In genomic region chr21:38151021-38151645, GRCh38 we compare ENCODE assay signal across 32 cellular contexts.
"Had no signal": no experiment of that assay in that cellular context is flagged by ENCODE, and none has a peak within 500 bp of the region (broad histone marks: within the 10 kb centered on the region; RNA-seq: fewer than 3 reads in every experiment).

No MANE protein-coding gene starts in this region.

- H3K4me3 Mint-ChIP-seq: activated CD4-positive, alpha-beta memory T cell treated with anti-CD3 and anti-CD28 coated beads for 36 hours; activated CD4-positive, alpha-beta T cell treated with anti-CD3 and anti-CD28 coated beads for 36 hours; activated CD4-positive, alpha-beta T cell treated with anti-CD3 and anti-CD28 coated beads, Interleukin-2, amount 10 ng/mL, durations not matched to agents 24 days and 14 days; activated CD8-positive, alpha-beta memory T cell treated with anti-CD3 and anti-CD28 coated beads, Interleukin-2, amount 10 ng/mL, durations not matched to agents 7 days and 5 days; activated CD8-positive, alpha-beta T cell treated with anti-CD3 and anti-CD28 coated beads, Interleukin-2, amount 10 ng/mL, durations not matched to agents 7 days and 5 days; activated naive CD4-positive, alpha-beta T cell treated with anti-CD3 and anti-CD28 coated beads for 36 hours; activated naive CD4-positive, alpha-beta T cell treated with anti-CD3 and anti-CD28 coated beads, Interleukin-2, amount 50 U/mL, for 24 hours; activated naive CD8-positive, alpha-beta T cell treated with anti-CD3 and anti-CD28 coated beads for 36 hours; activated naive CD8-positive, alpha-beta T cell treated with anti-CD3 and anti-CD28 coated beads, Interleukin-2, amount 50 U/mL, for 24 hours; activated T-helper 1 cell treated with anti-CD3 and anti-CD28 coated beads, Interleukin-12 subunit alpha, Interleukin-12 subunit beta, Interleukin-2, Interleukin-4 antibody, amounts not matched to agents 30 ng/mL and 10 ng/mL and 1 ng/mL, durations not matched to agents 14 hours and 24 hours and 36 hours; brain had no signal

- ATAC-seq: activated CD4-positive, alpha-beta T cell treated with anti-CD3 and anti-CD28 coated beads for 36 hours; activated CD8-positive, alpha-beta memory T cell treated with anti-CD3 and anti-CD28 coated beads, Interleukin-2, amount 10 ng/mL, durations not matched to agents 7 days and 5 days; activated CD8-positive, alpha-beta T cell treated with anti-CD3 and anti-CD28 coated beads, Interleukin-2, amount 10 ng/mL, durations not matched to agents 7 days and 5 days; activated naive CD8-positive, alpha-beta T cell treated with anti-CD3 and anti-CD28 coated beads, Interleukin-2, amount 50 U/mL, for 24 hours; gastroesophageal sphincter had no signal

- H3K4me1 Mint-ChIP-seq: activated CD4-positive, alpha-beta T cell treated with anti-CD3 and anti-CD28 coated beads for 36 hours; activated CD4-positive, alpha-beta T cell treated with anti-CD3 and anti-CD28 coated beads, Interleukin-2, amount 10 ng/mL, durations not matched to agents 24 days and 14 days; activated CD8-positive, alpha-beta memory T cell treated with anti-CD3 and anti-CD28 coated beads, Interleukin-2, amount 10 ng/mL, durations not matched to agents 7 days and 5 days; activated naive CD4-positive, alpha-beta T cell treated with anti-CD3 and anti-CD28 coated beads, Interleukin-2, amount 50 U/mL, for 24 hours; activated naive CD8-positive, alpha-beta T cell treated with anti-CD3 and anti-CD28 coated beads for 36 hours; activated naive CD8-positive, alpha-beta T cell treated with anti-CD3 and anti-CD28 coated beads, Interleukin-2, amount 50 U/mL, for 24 hours; brain had no signal

- H3K27ac ChIP-seq: adrenal gland, breast epithelium, esophagus muscularis mucosa, gastroesophageal sphincter had no signal

- FAIRE-seq: colon, endometrium, endothelial cell of umbilical vein had no signal

- H3K27me3 Mint-ChIP-seq: activated CD8-positive, alpha-beta memory T cell treated with anti-CD3 and anti-CD28 coated beads, Interleukin-2, amount 10 ng/mL, durations not matched to agents 7 days and 5 days had no signal

- H3K4me3 ChIP-seq: adrenal gland, breast epithelium, esophagus muscularis mucosa, gastroesophageal sphincter had no signal

- H3K27ac Mint-ChIP-seq: activated CD4-positive, alpha-beta memory T cell treated with anti-CD3 and anti-CD28 coated beads for 36 hours; activated CD4-positive, alpha-beta T cell treated with anti-CD3 and anti-CD28 coated beads for 36 hours; activated CD4-positive, alpha-beta T cell treated with anti-CD3 and anti-CD28 coated beads, Interleukin-2, amount 10 ng/mL, durations not matched to agents 24 days and 14 days; activated CD8-positive, alpha-beta memory T cell treated with anti-CD3 and anti-CD28 coated beads, Interleukin-2, amount 10 ng/mL, durations not matched to agents 7 days and 5 days; activated CD8-positive, alpha-beta T cell treated with anti-CD3 and anti-CD28 coated beads, Interleukin-2, amount 10 ng/mL, durations not matched to agents 7 days and 5 days; activated naive CD4-positive, alpha-beta T cell treated with anti-CD3 and anti-CD28 coated beads for 36 hours; activated naive CD4-positive, alpha-beta T cell treated with anti-CD3 and anti-CD28 coated beads, Interleukin-2, amount 50 U/mL, for 24 hours; activated naive CD8-positive, alpha-beta T cell treated with anti-CD3 and anti-CD28 coated beads for 36 hours; activated naive CD8-positive, alpha-beta T cell treated with anti-CD3 and anti-CD28 coated beads, Interleukin-2, amount 50 U/mL, for 24 hours; activated T-helper 1 cell treated with anti-CD3 and anti-CD28 coated beads, Interleukin-12 subunit alpha, Interleukin-12 subunit beta, Interleukin-2, Interleukin-4 antibody, amounts not matched to agents 30 ng/mL and 10 ng/mL and 1 ng/mL, durations not matched to agents 14 hours and 24 hours and 36 hours; activated T-helper 2 cell treated with anti-CD3 and anti-CD28 coated beads, Interferon-gamma antibody, Interleukin-2, Interleukin-4, amounts not matched to agents 10 μg/mL and 5 μg/mL and 100 μg/mL, durations not matched to agents 14 hours and 24 hours and 36 hours; brain had no signal

- H3K36me3 Mint-ChIP-seq: activated CD4-positive, alpha-beta memory T cell treated with anti-CD3 and anti-CD28 coated beads for 36 hours; activated CD8-positive, alpha-beta memory T cell treated with anti-CD3 and anti-CD28 coated beads, Interleukin-2, amount 10 ng/mL, durations not matched to agents 7 days and 5 days; activated naive CD4-positive, alpha-beta T cell treated with anti-CD3 and anti-CD28 coated beads, Interleukin-2, amount 50 U/mL, for 24 hours; activated naive CD8-positive, alpha-beta T cell treated with anti-CD3 and anti-CD28 coated beads for 36 hours; brain had no signal

- H3K36me3 ChIP-seq: adrenal gland, breast epithelium, esophagus muscularis mucosa, gastroesophageal sphincter had no signal

- H3K9me3 ChIP-seq: adrenal gland, breast epithelium, esophagus muscularis mucosa, gastroesophageal sphincter had no signal

- DNase-seq: activated CD4-positive, alpha-beta memory T cell treated with anti-CD3 and anti-CD28 coated beads for 36 hours; activated CD4-positive, alpha-beta T cell treated with anti-CD3 and anti-CD28 coated beads for 36 hours; activated CD4-positive, alpha-beta T cell treated with anti-CD3 and anti-CD28 coated beads, Interleukin-2, amount 10 ng/mL, durations not matched to agents 24 days and 14 days; activated CD4-positive, CD25-positive, alpha-beta regulatory T cell; activated CD4-positive, CD25-positive, alpha-beta regulatory T cell treated with anti-CD3 and anti-CD28 coated beads, Interleukin-2, amount 50 U/mL, for 72 hours; activated CD8-positive, alpha-beta memory T cell treated with anti-CD3 and anti-CD28 coated beads, Interleukin-2, amount 10 ng/mL, durations not matched to agents 7 days and 5 days; activated CD8-positive, alpha-beta memory T cell treated with anti-CD3 and anti-CD28 coated beads, Interleukin-2, amount 50 U/mL, for 4 hours; activated CD8-positive, alpha-beta T cell treated with anti-CD3 and anti-CD28 coated beads, Interleukin-2, amount 10 ng/mL, durations not matched to agents 7 days and 5 days; activated effector memory CD4-positive, alpha-beta T cell treated with anti-CD3 and anti-CD28 coated beads, Interleukin-2, amount 50 U/mL, for 16 hours; activated naive CD4-positive, alpha-beta T cell treated with anti-CD3 and anti-CD28 coated beads for 36 hours; activated naive CD8-positive, alpha-beta T cell treated with anti-CD3 and anti-CD28 coated beads for 36 hours; activated naive CD8-positive, alpha-beta T cell treated with anti-CD3 and anti-CD28 coated beads, Interleukin-2, amount 50 U/mL, for 24 hours; activated T-cell treated with anti-CD3 and anti-CD28 coated beads, Interleukin-2, amount 50 U/mL, for 1 hour; activated T-cell treated with anti-CD3 and anti-CD28 coated beads, Interleukin-2, amount 50 U/mL, for 48 hours; adrenal gland; amygdala; aorta; caudate nucleus; effector CD8-positive, alpha-beta T cell; erythroblast; foreskin melanocyte; T-helper 2 cell had no signal

- H3K9me3 Mint-ChIP-seq: activated CD4-positive, alpha-beta memory T cell treated with anti-CD3 and anti-CD28 coated beads for 36 hours; activated CD4-positive, alpha-beta T cell treated with anti-CD3 and anti-CD28 coated beads, Interleukin-2, amount 10 ng/mL, durations not matched to agents 24 days and 14 days; activated naive CD4-positive, alpha-beta T cell treated with anti-CD3 and anti-CD28 coated beads for 36 hours; activated naive CD4-positive, alpha-beta T cell treated with anti-CD3 and anti-CD28 coated beads, Interleukin-2, amount 50 U/mL, for 24 hours; activated naive CD8-positive, alpha-beta T cell treated with anti-CD3 and anti-CD28 coated beads for 36 hours; activated naive CD8-positive, alpha-beta T cell treated with anti-CD3 and anti-CD28 coated beads, Interleukin-2, amount 50 U/mL, for 24 hours; activated T-helper 1 cell treated with anti-CD3 and anti-CD28 coated beads, Interleukin-12 subunit alpha, Interleukin-12 subunit beta, Interleukin-2, Interleukin-4 antibody, amounts not matched to agents 30 ng/mL and 10 ng/mL and 1 ng/mL, durations not matched to agents 14 hours and 24 hours and 36 hours; activated T-helper 2 cell treated with anti-CD3 and anti-CD28 coated beads, Interferon-gamma antibody, Interleukin-2, Interleukin-4, amounts not matched to agents 10 μg/mL and 5 μg/mL and 100 μg/mL, durations not matched to agents 14 hours and 24 hours and 36 hours; brain had no signal

- H3K4me1 ChIP-seq: adrenal gland, breast epithelium, esophagus muscularis mucosa, gastroesophageal sphincter had no signal
